13 cellular contexts compared by ENCODE assay signal in the genomic region with DNA sequence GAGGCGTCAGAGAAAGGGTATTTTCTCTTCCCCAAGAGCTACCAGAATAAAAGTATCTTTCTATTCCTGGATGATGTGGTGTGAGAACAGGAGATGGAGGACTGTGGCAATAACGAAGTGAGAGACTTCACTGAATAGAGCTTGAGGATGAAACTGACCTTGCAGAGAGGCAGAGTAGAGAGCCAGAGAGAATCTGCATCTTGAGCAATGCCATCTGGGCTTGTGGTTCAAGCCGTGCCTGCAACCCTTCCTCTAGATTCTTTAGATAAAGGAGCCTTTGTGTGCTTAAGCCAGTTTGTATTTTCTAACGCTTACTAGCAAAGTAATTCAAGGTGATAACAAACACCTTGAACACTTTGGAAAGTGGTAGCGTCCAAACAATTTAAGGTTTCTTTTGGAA. TPM values are rescaled to one million over a fixed set of nuclear protein-coding genes. Genes with fewer than 3 reads are reported as not detected.
DNase-seq lines count a peak whose midpoint lies in the region; ATAC-seq and TF ChIP-seq lines count a peak whose summit lies in the region.
"Had no signal": no experiment of that assay in that cellular context is flagged by ENCODE, and none has a peak within 500 bp of the region (broad histone marks: within the 10 kb centered on the region; RNA-seq: fewer than 3 reads in every experiment).

No MANE protein-coding gene starts in this region.

- H3K27ac Mint-ChIP-seq in Calu3 (ENCODE audit: unreplicated experiment), result no peak overlapping the region
- no peak overlapping the region for H3K27ac Mint-ChIP-seq in naive thymus-derived CD4-positive, alpha-beta T cell
- H3K27ac Mint-ChIP-seq in stimulated activated effector memory CD8-positive, alpha-beta T cell treated with anti-CD3 and anti-CD28 coated beads, Interleukin-12 subunit alpha, Interleukin-12 subunit beta, amount 100 ng/mL, for 72 hours, result no peak overlapping the region
- H3K27ac Mint-ChIP-seq in stimulated activated naive B cell treated with anti-CD40 and anti-IgM and Interleukin-4, amounts not matched to agents 10 μg/mL and 1 μg/mL and 100 μg/mL, for 72 hours, result no peak overlapping the region
- H3K27ac Mint-ChIP-seq: activated CD8-positive, alpha-beta T cell treated with anti-CD3 and anti-CD28 coated beads for 36 hours had no signal

- H3K27me3 ChIP-seq in brain microvascular endothelial cell (replicated peaks), result no peaks in the 10 kb centered on the region
- H3K27me3 ChIP-seq in naive thymus-derived CD4-positive, alpha-beta T cell (ENCODE audit: control insufficient read depth in 2 of 2, insufficient read depth in 2 of 2, low read length in 2 of 2), result no peaks in the 10 kb centered on the region

- H3K4me1 Mint-ChIP-seq in Calu3 (ENCODE audit: low read depth, unreplicated experiment), result peaks cover 33% of the 10 kb centered on the region
- H3K4me1 Mint-ChIP-seq in naive thymus-derived CD4-positive, alpha-beta T cell, result peaks cover 10 to 29% (median 16%) of the 10 kb centered on the region in 7 donors
- H3K4me1 Mint-ChIP-seq in stimulated activated effector memory CD8-positive, alpha-beta T cell treated with anti-CD3 and anti-CD28 coated beads, Interleukin-12 subunit alpha, Interleukin-12 subunit beta, amount 100 ng/mL, for 72 hours, result no peaks in the 10 kb centered on the region
- peaks cover 9 to 12% of the 10 kb centered on the region in 2 donors for H3K4me1 Mint-ChIP-seq in stimulated activated naive B cell treated with anti-CD40 and anti-IgM and Interleukin-4, amounts not matched to agents 10 μg/mL and 1 μg/mL and 100 μg/mL, for 72 hours

- intact Hi-C loops in Calu3 (cut with micrococcal nuclease; ENCODE audit: unreplicated experiment), result loop anchor here (5.0 kb wide), 1 partner anchor 72 kb away; no protein-coding TSS in a partner anchor
- intact Hi-C loops in naive thymus-derived CD4-positive, alpha-beta T cell (cut with micrococcal nuclease), result loop anchor here (5.0 kb wide), 2 partner anchors 132 to 367 kb away; a partner anchor contains a TSS

- peak overlapping the region; percentile 32 for H3K4me3 Mint-ChIP-seq in Calu3 (ENCODE audit: low read depth, unreplicated experiment)
- H3K4me3 Mint-ChIP-seq in naive thymus-derived CD4-positive, alpha-beta T cell, result peak overlapping the region in 7 of 10 donors; percentile 17 to 87 (median 77)
- no peak overlapping the region for H3K4me3 Mint-ChIP-seq in stimulated activated effector memory CD8-positive, alpha-beta T cell treated with anti-CD3 and anti-CD28 coated beads, Interleukin-12 subunit alpha, Interleukin-12 subunit beta, amount 100 ng/mL, for 72 hours
- H3K4me3 Mint-ChIP-seq in stimulated activated naive B cell treated with anti-CD40 and anti-IgM and Interleukin-4, amounts not matched to agents 10 μg/mL and 1 μg/mL and 100 μg/mL, for 72 hours, result no peak overlapping the region

- no peaks in the 10 kb centered on the region for H3K36me3 ChIP-seq in brain microvascular endothelial cell (replicated peaks)
- H3K36me3 ChIP-seq in naive thymus-derived CD4-positive, alpha-beta T cell (ENCODE audit: control insufficient read depth in 2 of 3, insufficient read depth in 3 of 3, low read length in 3 of 3), result no peaks in the 10 kb centered on the region
- H3K36me3 ChIP-seq: SJCRH30, thoracic aorta had no signal

- no TSS peak for BruUV-seq in Calu3 (replicated peaks; lab: Mats Ljungman, UMichigan)

- H3K9me3 Mint-ChIP-seq in Calu3 (ENCODE audit: low read depth, unreplicated experiment), result no peaks in the 10 kb centered on the region
- no peaks in the 10 kb centered on the region for H3K9me3 Mint-ChIP-seq in naive thymus-derived CD4-positive, alpha-beta T cell
- H3K9me3 Mint-ChIP-seq in stimulated activated effector memory CD8-positive, alpha-beta T cell treated with anti-CD3 and anti-CD28 coated beads, Interleukin-12 subunit alpha, Interleukin-12 subunit beta, amount 100 ng/mL, for 72 hours, result no peaks in the 10 kb centered on the region
- no peaks in the 10 kb centered on the region for H3K9me3 Mint-ChIP-seq in stimulated activated naive B cell treated with anti-CD40 and anti-IgM and Interleukin-4, amounts not matched to agents 10 μg/mL and 1 μg/mL and 100 μg/mL, for 72 hours
- H3K9me3 Mint-ChIP-seq: activated CD8-positive, alpha-beta T cell treated with anti-CD3 and anti-CD28 coated beads for 36 hours had no signal

- H3K27me3 Mint-ChIP-seq in Calu3 (ENCODE audit: unreplicated experiment), result no peaks in the 10 kb centered on the region
- H3K27me3 Mint-ChIP-seq in naive thymus-derived CD4-positive, alpha-beta T cell, result peaks cover 5 to 44% (median 10%) of the 10 kb centered on the region in 5 donors
- H3K27me3 Mint-ChIP-seq in stimulated activated naive B cell treated with anti-CD40 and anti-IgM and Interleukin-4, amounts not matched to agents 10 μg/mL and 1 μg/mL and 100 μg/mL, for 72 hours, result peaks cover 25 to 29% of the 10 kb centered on the region in 2 donors

- H3K4me3 ChIP-seq in brain microvascular endothelial cell (ENCODE audit: low read depth, low read length), result no peak overlapping the region
- no peak overlapping the region for H3K4me3 ChIP-seq in naive thymus-derived CD4-positive, alpha-beta T cell (ENCODE audit: low read length)
- H3K4me3 ChIP-seq: mucosa of descending colon, SJCRH30 had no signal

- no peak for ATAC-seq in naive thymus-derived CD4-positive, alpha-beta T cell
- ATAC-seq in stimulated activated effector memory CD8-positive, alpha-beta T cell treated with anti-CD3 and anti-CD28 coated beads, Interleukin-12 subunit alpha, Interleukin-12 subunit beta, amount 100 ng/mL, for 72 hours, result no peak
- no peak for ATAC-seq in stimulated activated naive B cell treated with anti-CD40 and anti-IgM and Interleukin-4, amounts not matched to agents 10 μg/mL and 1 μg/mL and 100 μg/mL, for 72 hours (replicated peaks)
- ATAC-seq: activated CD8-positive, alpha-beta T cell treated with anti-CD3 and anti-CD28 coated beads for 36 hours; mucosa of descending colon had no signal

- peaks cover 26% of the 10 kb centered on the region for H3K36me3 Mint-ChIP-seq in Calu3 (ENCODE audit: insufficient read depth, unreplicated experiment)
- H3K36me3 Mint-ChIP-seq in naive thymus-derived CD4-positive, alpha-beta T cell, result peaks cover 0 to 2% (median 0%) of the 10 kb centered on the region in 5 donors
- H3K36me3 Mint-ChIP-seq in stimulated activated effector memory CD8-positive, alpha-beta T cell treated with anti-CD3 and anti-CD28 coated beads, Interleukin-12 subunit alpha, Interleukin-12 subunit beta, amount 100 ng/mL, for 72 hours, result no peaks in the 10 kb centered on the region
- H3K36me3 Mint-ChIP-seq in stimulated activated naive B cell treated with anti-CD40 and anti-IgM and Interleukin-4, amounts not matched to agents 10 μg/mL and 1 μg/mL and 100 μg/mL, for 72 hours, result no peaks in the 10 kb centered on the region

- no peak for TF ChIP-seq CTCF in Calu3 (IDR thresholded peaks at IDR 0.05; ENCODE audit: unreplicated experiment)
- TF ChIP-seq CTCF in brain microvascular endothelial cell (IDR thresholded peaks at IDR 0.05; ENCODE audit: low read depth, low read length, missing control alignments), result no peak

- peak overlapping the region; percentile 22 for H3K27ac ChIP-seq in brain microvascular endothelial cell
- no peak overlapping the region for H3K27ac ChIP-seq in naive thymus-derived CD4-positive, alpha-beta T cell (ENCODE audit: low read depth, low read length)
- H3K27ac ChIP-seq: SJCRH30, thoracic aorta had no signal

- H3K9me3 ChIP-seq in naive thymus-derived CD4-positive, alpha-beta T cell (ENCODE audit: control insufficient read depth in 2 of 3, low read length in 3 of 3), result no peaks in the 10 kb centered on the region
- H3K9me3 ChIP-seq: mucosa of descending colon, SJCRH30, thoracic aorta had no signal

- DNase-seq in Calu3 (no peak), NCI-H82 (lab: John Stamatoyannopoulos, UW) (peak; percentile 80), brain microvascular endothelial cell (peak; percentile 43), middle frontal gyrus (ENCODE audit: extremely low spot score, low spot score) (no peak), NCI-H748 (lab: John Stamatoyannopoulos, UW; ENCODE audit: unreplicated experiment) (no peak)
- DNase-seq in naive thymus-derived CD4-positive, alpha-beta T cell, result no peak
- DNase-seq in stimulated activated effector memory CD8-positive, alpha-beta T cell treated with anti-CD3 and anti-CD28 coated beads, Interleukin-12 subunit alpha, Interleukin-12 subunit beta, amount 100 ng/mL, for 72 hours (ENCODE audit: low spot score in 2 of 2), result no peak
- DNase-seq in stimulated activated naive B cell treated with anti-CD40 and anti-IgM and Interleukin-4, amounts not matched to agents 10 μg/mL and 1 μg/mL and 100 μg/mL, for 72 hours, result no peak
- DNase-seq: activated CD8-positive, alpha-beta T cell treated with anti-CD3 and anti-CD28 coated beads for 36 hours; NCI-H1092 treated with DMSO at 0.1 percent for 48 hours; SJCRH30 had no signal

- CTCF ChIA-PET in Calu3 (lab: Charles Lee), result no interaction called here
- CTCF ChIA-PET in naive thymus-derived CD4-positive, alpha-beta T cell (lab: Charles Lee), result interaction anchor here (0.6 kb wide), 1 partner anchor 1095 kb away, joined by 4 read pairs; no protein-coding TSS in a partner anchor

- in situ Hi-C loops in brain microvascular endothelial cell (cut with HindIII; ENCODE audit: low pct_ligation_motif_present, low sequenced_read_pairs), result no loop called here

- H3K4me1 ChIP-seq in naive thymus-derived CD4-positive, alpha-beta T cell (ENCODE audit: control insufficient read depth in 2 of 2, insufficient read depth in 2 of 2, low read length in 2 of 2), result no peaks in the 10 kb centered on the region
- H3K4me1 ChIP-seq: SJCRH30 had no signal

- POLR2A ChIA-PET in naive thymus-derived CD4-positive, alpha-beta T cell (lab: Charles Lee), result no interaction called here

RNA-seq across cellular contexts. Expression of a gene that starts 2.2 kb away (rescaled TPM):
- 13.3 and 14.2 TPM in 2 replicates for total RNA-seq in Calu3 (2022)
- total RNA-seq in naive thymus-derived CD4-positive, alpha-beta T cell, result 10 to 100 TPM in 1 of 5 experiments, 1 to 10 TPM in 4; 2.2 to 13.7 (median 7.0) TPM
- polyA plus RNA-seq in naive thymus-derived CD4-positive, alpha-beta T cell, result 1 to 10 TPM in 1 of 2 donors, under 1 TPM in 1; 0.48 to 2.1 TPM
- total RNA-seq: SJCRH30 had no signal

Comparison
In these comparisons a context has a peak if more than half of its experiments do, and no peak if none do; other contexts are left out.
1. DNase-seq: peak in NCI-H82 (single experiment) and brain microvascular endothelial cell (single experiment); none in Calu3 (single experiment), naive thymus-derived CD4-positive, alpha-beta T cell (0 of 9), stimulated activated effector memory CD8-positive, alpha-beta T cell treated with anti-CD3 and anti-CD28 coated beads, Interleukin-12 subunit alpha, Interleukin-12 subunit beta, amount 100 ng/mL, for 72 hours (0 of 2), middle frontal gyrus (single experiment), NCI-H748 (single experiment) and stimulated activated naive B cell treated with anti-CD40 and anti-IgM and Interleukin-4, amounts not matched to agents 10 μg/mL and 1 μg/mL and 100 μg/mL, for 72 hours (single experiment).
2. H3K4me3 Mint-ChIP-seq: peak in Calu3 (single experiment) and naive thymus-derived CD4-positive, alpha-beta T cell (7 of 10); none in stimulated activated effector memory CD8-positive, alpha-beta T cell treated with anti-CD3 and anti-CD28 coated beads, Interleukin-12 subunit alpha, Interleukin-12 subunit beta, amount 100 ng/mL, for 72 hours (single experiment) and stimulated activated naive B cell treated with anti-CD40 and anti-IgM and Interleukin-4, amounts not matched to agents 10 μg/mL and 1 μg/mL and 100 μg/mL, for 72 hours (0 of 2).